In the genomic region with DNA sequence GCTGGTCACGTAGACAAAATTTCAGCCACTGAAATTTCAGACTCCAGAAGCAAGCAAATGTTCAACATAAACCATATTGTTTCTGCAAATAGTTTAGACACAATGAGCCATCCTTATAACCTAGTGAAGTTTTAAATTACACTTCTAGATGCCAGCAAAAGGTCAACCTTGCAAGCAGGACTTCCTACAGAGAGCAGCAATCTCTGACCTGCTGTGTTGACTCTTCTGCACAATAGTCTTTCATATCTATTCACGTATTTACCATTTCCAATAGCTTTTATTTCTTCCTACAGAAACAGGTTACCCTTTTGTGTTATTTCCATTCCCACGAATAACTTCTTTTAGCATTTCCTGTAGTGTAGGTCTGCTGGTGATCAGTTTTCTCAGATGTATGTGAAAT, we compare ENCODE assay signal across 28 cellular contexts.
"Had no signal": no experiment of that assay in that cellular context is flagged by ENCODE, and none has a peak within 500 bp of the region (broad histone marks: within the 10 kb centered on the region; RNA-seq: fewer than 3 reads in every experiment).

No MANE protein-coding gene starts in this region.

- H3K4me3 Mint-ChIP-seq: dendritic cell treated with granulocyte-macrophage colony-stimulating factor and Interleukin-4, amounts not matched to agents 40 ng/mL and 50 ng/mL, for 4 days; effector memory CD8-positive, alpha-beta T cell; endodermal cell had no signal

- H2AFZ ChIP-seq: hepatocyte had no signal

- H3K36me3 ChIP-seq: colonic mucosa, gastrocnemius medialis, gastroesophageal sphincter had no signal

- H3K27me3 Mint-ChIP-seq: dendritic cell treated with granulocyte-macrophage colony-stimulating factor and Interleukin-4, amounts not matched to agents 40 ng/mL and 50 ng/mL, for 4 days; effector memory CD8-positive, alpha-beta T cell had no signal

- H3K9me3 ChIP-seq: colonic mucosa, gastrocnemius medialis had no signal

- FAIRE-seq: endometrium, endothelial cell of umbilical vein, frontal cortex had no signal

- H3K4me2 ChIP-seq: hepatocyte had no signal

- H3K27ac Mint-ChIP-seq: dendritic cell treated with granulocyte-macrophage colony-stimulating factor and Interleukin-4, amounts not matched to agents 40 ng/mL and 50 ng/mL, for 4 days; effector memory CD8-positive, alpha-beta T cell; endodermal cell had no signal

- H3K79me2 ChIP-seq: hepatocyte had no signal

- ATAC-seq: effector memory CD8-positive, alpha-beta T cell; esophagus mucosa; foreskin keratinocyte; gastrocnemius medialis; gastroesophageal sphincter; heart left ventricle; heart right ventricle had no signal

- H3K4me3 ChIP-seq: colonic mucosa, coronary artery, dorsolateral prefrontal cortex, esophagus muscularis mucosa, esophagus squamous epithelium, gastrocnemius medialis, gastroesophageal sphincter, heart left ventricle, heart right ventricle, hepatocyte had no signal

- H3K4me1 ChIP-seq: colonic mucosa, esophagus muscularis mucosa, esophagus squamous epithelium, foreskin keratinocyte, gastroesophageal sphincter, heart left ventricle, heart right ventricle had no signal

- H3K27me3 ChIP-seq: colonic mucosa, dorsolateral prefrontal cortex, esophagus muscularis mucosa, esophagus squamous epithelium, foreskin keratinocyte, gastrocnemius medialis, gastroesophageal sphincter, heart left ventricle, heart right ventricle, hepatocyte had no signal

- H3K4me1 Mint-ChIP-seq: endodermal cell had no signal

- DNase-seq: colonic mucosa; cortex of kidney; dorsolateral prefrontal cortex; effector CD4-positive, alpha-beta T cell; effector CD8-positive, alpha-beta T cell; effector memory CD4-positive, alpha-beta T cell; effector memory CD8-positive, alpha-beta T cell; endodermal cell; erythroblast; esophagus squamous epithelium; foreskin fibroblast; foreskin keratinocyte; foreskin melanocyte; gastrocnemius medialis; glutamatergic neuron; head of caudate nucleus; heart left ventricle; heart right ventricle had no signal

- H3K27ac ChIP-seq: colonic mucosa, coronary artery, dorsolateral prefrontal cortex, epithelial cell of prostate, esophagus muscularis mucosa, esophagus squamous epithelium, foreskin keratinocyte, gastrocnemius medialis, gastroesophageal sphincter, heart left ventricle, heart right ventricle, hepatocyte had no signal
